ENCODE assay signal across 21 cellular contexts in the genomic region with DNA sequence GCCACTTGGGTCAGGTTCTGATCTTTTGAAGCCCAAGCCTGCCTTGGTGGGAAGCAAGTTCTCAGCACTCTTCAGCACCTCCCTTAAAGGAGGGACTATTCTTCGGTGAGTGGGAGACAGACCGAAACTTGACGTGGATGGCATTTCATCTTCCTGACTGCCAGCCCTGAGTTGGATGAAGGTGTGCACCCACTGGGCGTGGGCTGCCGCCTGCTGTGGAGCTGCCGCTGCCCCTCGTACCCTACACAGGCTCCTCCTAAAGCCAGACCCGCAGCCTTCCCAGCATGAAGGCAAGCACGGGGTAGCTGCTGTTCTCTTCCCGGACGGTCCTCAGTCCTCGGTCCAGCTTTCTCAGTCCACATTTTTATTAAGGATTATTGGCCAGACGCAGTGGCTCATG.
DNase-seq lines count a peak whose midpoint lies in the region; ATAC-seq and TF ChIP-seq lines count a peak whose summit lies in the region.
"Had no signal": no experiment of that assay in that cellular context is flagged by ENCODE, and none has a peak within 500 bp of the region (broad histone marks: within the 10 kb centered on the region; RNA-seq: fewer than 3 reads in every experiment).

No MANE protein-coding gene starts in this region.

- no peaks in the 10 kb centered on the region for H3K9me3 ChIP-seq in gastroesophageal sphincter
- H3K9me3 ChIP-seq: SJCRH30, spleen, transverse colon had no signal

- DNase-seq in activated CD4-positive, alpha-beta T cell treated with anti-CD3 and anti-CD28 coated beads for 36 hours: no peak
- DNase-seq in activated CD4-positive, alpha-beta T cell treated with anti-CD3 and anti-CD28 coated beads for 48 hours: no peak
- DNase-seq in T-cell: no peak
- no peak for DNase-seq in stimulated activated effector memory CD8-positive, alpha-beta T cell treated with anti-CD3 and anti-CD28 coated beads, Interleukin-12 subunit alpha, Interleukin-12 subunit beta, amount 100 ng/mL, for 72 hours (ENCODE audit: low spot score in 2 of 2)
- DNase-seq in activated CD8-positive, alpha-beta memory T cell treated with anti-CD3 and anti-CD28 coated beads, Interleukin-2, amount 50 U/mL, for 48 hours: no peak
- no peak for DNase-seq in GM20000 (ENCODE audit: low spot score)
- no peak for DNase-seq in activated effector memory CD4-positive, alpha-beta T cell treated with anti-CD3 and anti-CD28 coated beads, Interleukin-2, amount 50 U/mL, for 16 hours
- DNase-seq: activated CD4-positive, alpha-beta T cell treated with anti-CD3 and anti-CD28 coated beads, Interleukin-2, amount 50 U/mL, for 1 hour; activated CD8-positive, alpha-beta memory T cell treated with anti-CD3 and anti-CD28 coated beads, Interleukin-2, amount 10 ng/mL, durations not matched to agents 7 days and 5 days; activated naive CD4-positive, alpha-beta T cell treated with anti-CD3 and anti-CD28 coated beads, Interleukin-2, amount 10 ng/mL, durations not matched to agents 7 days and 5 days; dorsolateral prefrontal cortex; NCI-H146; SJCRH30; spleen; transverse colon had no signal

- H3K4me1 ChIP-seq in gastroesophageal sphincter: peaks cover 4 to 99% (median 35%) of the 10 kb centered on the region in 3 donors

- H3K27me3 ChIP-seq in gastroesophageal sphincter: no peaks in the 10 kb centered on the region
- H3K27me3 ChIP-seq: dorsolateral prefrontal cortex, SJCRH30, spleen, transverse colon had no signal

- ATAC-seq in activated CD4-positive, alpha-beta T cell treated with anti-CD3 and anti-CD28 coated beads for 36 hours: no peak
- no peak for ATAC-seq in T-cell (replicated peaks in 1 of 4)
- no peak for ATAC-seq in gastroesophageal sphincter
- ATAC-seq in stimulated activated effector memory CD8-positive, alpha-beta T cell treated with anti-CD3 and anti-CD28 coated beads, Interleukin-12 subunit alpha, Interleukin-12 subunit beta, amount 100 ng/mL, for 72 hours: no peak
- ATAC-seq: activated CD8-positive, alpha-beta memory T cell treated with anti-CD3 and anti-CD28 coated beads, Interleukin-2, amount 10 ng/mL, durations not matched to agents 7 days and 5 days; left lobe of liver; right cardiac atrium had no signal

- peaks cover 86% of the 10 kb centered on the region for H3K4me1 Mint-ChIP-seq in activated CD4-positive, alpha-beta T cell treated with anti-CD3 and anti-CD28 coated beads for 36 hours
- H3K4me1 Mint-ChIP-seq in T-cell: peaks cover 71 to 93% (median 90%) of the 10 kb centered on the region in 3 donors
- peaks cover 88% of the 10 kb centered on the region for H3K4me1 Mint-ChIP-seq in stimulated activated effector memory CD8-positive, alpha-beta T cell treated with anti-CD3 and anti-CD28 coated beads, Interleukin-12 subunit alpha, Interleukin-12 subunit beta, amount 100 ng/mL, for 72 hours

- H3K36me3 ChIP-seq in gastroesophageal sphincter: peaks cover 0 to 3% of the 10 kb centered on the region in 2 donors
- H3K36me3 ChIP-seq: SJCRH30, transverse colon had no signal

- TF ChIP-seq POLR2A in gastroesophageal sphincter (IDR thresholded peaks at IDR 0.05): no peak

- WGBS in gastroesophageal sphincter (ENCODE audit: low coverage in 1 of 2), 2 donors: 100% methylated on average over 1 of the region's 13 CpGs; no CpG with 5 or more reads in 1 of the 2 donors

- no peak overlapping the region for H3K4me3 Mint-ChIP-seq in activated CD4-positive, alpha-beta T cell treated with anti-CD3 and anti-CD28 coated beads for 36 hours
- H3K4me3 Mint-ChIP-seq in T-cell: no peak overlapping the region
- H3K4me3 Mint-ChIP-seq in stimulated activated effector memory CD8-positive, alpha-beta T cell treated with anti-CD3 and anti-CD28 coated beads, Interleukin-12 subunit alpha, Interleukin-12 subunit beta, amount 100 ng/mL, for 72 hours: no peak overlapping the region
- H3K4me3 Mint-ChIP-seq: activated CD8-positive, alpha-beta memory T cell treated with anti-CD3 and anti-CD28 coated beads, Interleukin-2, amount 10 ng/mL, durations not matched to agents 7 days and 5 days; activated naive CD4-positive, alpha-beta T cell treated with anti-CD3 and anti-CD28 coated beads, Interleukin-2, amount 10 ng/mL, durations not matched to agents 7 days and 5 days; memory B cell; neural crest cell had no signal

- H3K4me3 ChIP-seq in gastroesophageal sphincter: no peak overlapping the region
- H3K4me3 ChIP-seq: dorsolateral prefrontal cortex, SJCRH30, spleen, transverse colon had no signal

- TF ChIP-seq CTCF in gastroesophageal sphincter (IDR thresholded peaks at IDR 0.05) (no peak), GM20000 (IDR thresholded peaks at IDR 0.05; ENCODE audit: extremely low read depth, missing control alignments) (no peak)

- peaks cover 23% of the 10 kb centered on the region for H3K36me3 Mint-ChIP-seq in activated CD4-positive, alpha-beta T cell treated with anti-CD3 and anti-CD28 coated beads for 36 hours (ENCODE audit: low read depth)
- peaks cover 18% of the 10 kb centered on the region for H3K36me3 Mint-ChIP-seq in T-cell
- peaks cover 38% of the 10 kb centered on the region for H3K36me3 Mint-ChIP-seq in stimulated activated effector memory CD8-positive, alpha-beta T cell treated with anti-CD3 and anti-CD28 coated beads, Interleukin-12 subunit alpha, Interleukin-12 subunit beta, amount 100 ng/mL, for 72 hours

- POLR2A ChIA-PET in activated CD4-positive, alpha-beta T cell treated with anti-CD3 and anti-CD28 coated beads for 36 hours (lab: Charles Lee): no interaction called here
- POLR2A ChIA-PET in T-cell (lab: Charles Lee): no interaction called here

- H3K9me3 Mint-ChIP-seq in activated CD4-positive, alpha-beta T cell treated with anti-CD3 and anti-CD28 coated beads for 36 hours (ENCODE audit: low read depth): no peaks in the 10 kb centered on the region
- H3K9me3 Mint-ChIP-seq in T-cell: no peaks in the 10 kb centered on the region
- no peaks in the 10 kb centered on the region for H3K9me3 Mint-ChIP-seq in stimulated activated effector memory CD8-positive, alpha-beta T cell treated with anti-CD3 and anti-CD28 coated beads, Interleukin-12 subunit alpha, Interleukin-12 subunit beta, amount 100 ng/mL, for 72 hours
- H3K9me3 Mint-ChIP-seq: activated naive CD4-positive, alpha-beta T cell treated with anti-CD3 and anti-CD28 coated beads, Interleukin-2, amount 10 ng/mL, durations not matched to agents 7 days and 5 days; memory B cell; neural crest cell had no signal

- H3K27ac ChIP-seq in gastroesophageal sphincter: peak overlapping the region in 3 of 4 donors; percentile 43 to 93 (median 59)
- H3K27ac ChIP-seq: 22Rv1, SJCRH30, spleen had no signal

- intact Hi-C loops in activated CD4-positive, alpha-beta T cell treated with anti-CD3 and anti-CD28 coated beads for 36 hours (cut with DNase I, micrococcal nuclease): no loop called here

- no peaks in the 10 kb centered on the region for H3K27me3 Mint-ChIP-seq in activated CD4-positive, alpha-beta T cell treated with anti-CD3 and anti-CD28 coated beads for 36 hours
- H3K27me3 Mint-ChIP-seq in T-cell: no peaks in the 10 kb centered on the region
- H3K27me3 Mint-ChIP-seq: activated CD8-positive, alpha-beta memory T cell treated with anti-CD3 and anti-CD28 coated beads, Interleukin-2, amount 10 ng/mL, durations not matched to agents 7 days and 5 days; activated naive CD4-positive, alpha-beta T cell treated with anti-CD3 and anti-CD28 coated beads, Interleukin-2, amount 10 ng/mL, durations not matched to agents 7 days and 5 days; memory B cell had no signal

- no peak for TF ChIP-seq EP300 in gastroesophageal sphincter (IDR thresholded peaks at IDR 0.05)

- CTCF ChIA-PET in activated CD4-positive, alpha-beta T cell treated with anti-CD3 and anti-CD28 coated beads for 36 hours (lab: Charles Lee): interaction anchor here (0.7 kb wide), 1 partner anchor 71 kb away, joined by 3 read pairs; no protein-coding TSS in a partner anchor
- CTCF ChIA-PET in T-cell (lab: Charles Lee): no interaction called here

- peak overlapping the region; percentile 25 for H3K27ac Mint-ChIP-seq in activated CD4-positive, alpha-beta T cell treated with anti-CD3 and anti-CD28 coated beads for 36 hours
- H3K27ac Mint-ChIP-seq in T-cell: peak overlapping the region; percentile 19 to 74
- H3K27ac Mint-ChIP-seq in stimulated activated effector memory CD8-positive, alpha-beta T cell treated with anti-CD3 and anti-CD28 coated beads, Interleukin-12 subunit alpha, Interleukin-12 subunit beta, amount 100 ng/mL, for 72 hours: peak overlapping the region; percentile 58
- H3K27ac Mint-ChIP-seq: activated CD8-positive, alpha-beta memory T cell treated with anti-CD3 and anti-CD28 coated beads, Interleukin-2, amount 10 ng/mL, durations not matched to agents 7 days and 5 days; activated naive CD4-positive, alpha-beta T cell treated with anti-CD3 and anti-CD28 coated beads, Interleukin-2, amount 10 ng/mL, durations not matched to agents 7 days and 5 days had no signal
